ENCODE assay signal across 1 cellular context in the genomic region with DNA sequence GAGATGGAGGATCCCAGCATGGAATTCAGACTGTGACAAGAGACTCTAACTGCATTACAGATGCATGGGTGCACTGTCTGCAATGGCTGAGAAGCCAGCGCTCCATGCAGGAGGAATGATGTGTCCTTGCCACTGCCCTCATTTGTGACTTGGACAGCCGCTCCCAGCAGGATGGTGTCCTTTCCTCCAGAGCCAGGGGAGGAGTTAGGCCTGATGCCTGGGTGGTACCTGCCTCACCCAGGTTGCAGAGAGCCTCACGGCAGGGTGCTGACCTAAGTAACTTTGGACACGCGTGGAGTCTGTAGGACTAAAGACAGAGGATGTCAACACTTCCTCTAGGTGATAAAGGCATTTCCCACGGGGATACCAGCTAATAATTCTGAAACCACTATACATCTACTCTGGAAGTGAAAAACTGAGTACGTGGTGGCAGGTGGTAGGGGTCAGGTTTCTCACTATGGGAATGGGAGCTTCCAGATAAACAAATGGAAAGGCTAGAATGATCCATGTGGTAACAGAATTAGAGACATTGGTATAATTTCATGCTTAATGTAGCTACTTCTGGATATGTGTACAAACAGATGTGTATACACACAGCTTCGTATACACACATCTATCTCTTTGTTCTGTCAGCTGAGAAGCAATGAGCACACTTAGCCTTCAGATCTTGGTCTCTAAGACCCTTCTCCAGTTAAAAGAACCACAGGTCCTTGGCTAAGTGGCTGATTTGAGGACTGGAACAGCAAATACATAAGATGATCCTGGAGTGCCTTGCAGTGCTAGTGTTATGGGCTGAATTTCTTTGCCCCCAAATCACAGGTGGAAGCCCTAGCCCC.
TF ChIP-seq lines count a peak whose summit lies in the region.

No MANE protein-coding gene starts in this region.

TF ChIP-seq in endothelial cell of umbilical vein, 7 proteins besides CTCF, POLR2A, EP300 and RAD21:
- no peak for TF ChIP-seq POLR2AphosphoS5 (IDR thresholded peaks at IDR 0.05; ENCODE audit: insufficient read depth, low read depth, low read length)
- TF ChIP-seq GATA2 (IDR thresholded peaks at IDR 0.05; ENCODE audit: insufficient read depth, insufficient read length, low read depth, low read length) = no peak
- no peak for TF ChIP-seq FOS (IDR thresholded peaks at IDR 0.05; ENCODE audit: borderline replicate concordance, insufficient read depth, low read length)
- TF ChIP-seq, protein P1, sequence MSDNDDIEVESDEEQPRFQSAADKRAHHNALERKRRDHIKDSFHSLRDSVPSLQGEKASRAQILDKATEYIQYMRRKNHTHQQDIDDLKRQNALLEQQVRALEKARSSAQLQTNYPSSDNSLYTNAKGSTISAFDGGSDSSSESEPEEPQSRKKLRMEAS (IDR thresholded peaks at IDR 0.05; ENCODE audit: insufficient read depth, insufficient read length) = no peak
- no peak for TF ChIP-seq MYC (IDR thresholded peaks at IDR 0.05; ENCODE audit: low read depth, low read length)
- no peak for TF ChIP-seq EZH2 (IDR thresholded peaks at IDR 0.05; ENCODE audit: borderline replicate concordance, low read depth, low read length, severe bottlenecking)
- no peak for TF ChIP-seq JUN (IDR thresholded peaks at IDR 0.05; ENCODE audit: borderline replicate concordance, insufficient read depth, insufficient read length, low read depth)
